Comparison of ENCODE assay signal across 1 cellular context in the genomic region with DNA sequence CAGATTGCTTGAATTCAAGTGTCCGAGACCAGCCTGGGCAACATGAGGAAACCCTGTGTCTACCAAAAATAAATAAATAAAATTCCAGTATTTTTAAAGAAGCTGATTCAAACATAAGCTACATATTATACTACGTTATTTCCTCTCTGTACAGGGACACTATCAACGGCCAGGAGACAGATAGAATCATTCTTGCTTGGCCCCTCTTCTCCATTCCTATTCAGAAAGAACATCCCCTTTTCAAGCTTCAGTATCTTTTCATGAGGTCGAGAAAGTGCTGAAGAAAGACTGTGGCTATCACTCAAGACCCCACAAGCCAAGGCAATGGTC.
TF ChIP-seq lines count a peak whose summit lies in the region.

No MANE protein-coding gene starts in this region.

TF ChIP-seq in SK-N-SH, 30 proteins besides CTCF, POLR2A, EP300 and RAD21 (continued from another document):
- TF ChIP-seq, protein P1, sequence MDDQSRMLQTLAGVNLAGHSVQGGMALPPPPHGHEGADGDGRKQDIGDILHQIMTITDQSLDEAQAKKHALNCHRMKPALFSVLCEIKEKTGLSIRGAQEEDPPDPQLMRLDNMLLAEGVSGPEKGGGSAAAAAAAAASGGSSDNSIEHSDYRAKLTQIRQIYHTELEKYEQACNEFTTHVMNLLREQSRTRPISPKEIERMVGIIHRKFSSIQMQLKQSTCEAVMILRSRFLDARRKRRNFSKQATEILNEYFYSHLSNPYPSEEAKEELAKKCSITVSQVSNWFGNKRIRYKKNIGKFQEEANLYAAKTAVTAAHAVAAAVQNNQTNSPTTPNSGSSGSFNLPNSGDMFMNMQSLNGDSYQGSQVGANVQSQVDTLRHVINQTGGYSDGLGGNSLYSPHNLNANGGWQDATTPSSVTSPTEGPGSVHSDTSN (IDR thresholded peaks at IDR 0.05) = no peak
- TF ChIP-seq, protein P2, sequence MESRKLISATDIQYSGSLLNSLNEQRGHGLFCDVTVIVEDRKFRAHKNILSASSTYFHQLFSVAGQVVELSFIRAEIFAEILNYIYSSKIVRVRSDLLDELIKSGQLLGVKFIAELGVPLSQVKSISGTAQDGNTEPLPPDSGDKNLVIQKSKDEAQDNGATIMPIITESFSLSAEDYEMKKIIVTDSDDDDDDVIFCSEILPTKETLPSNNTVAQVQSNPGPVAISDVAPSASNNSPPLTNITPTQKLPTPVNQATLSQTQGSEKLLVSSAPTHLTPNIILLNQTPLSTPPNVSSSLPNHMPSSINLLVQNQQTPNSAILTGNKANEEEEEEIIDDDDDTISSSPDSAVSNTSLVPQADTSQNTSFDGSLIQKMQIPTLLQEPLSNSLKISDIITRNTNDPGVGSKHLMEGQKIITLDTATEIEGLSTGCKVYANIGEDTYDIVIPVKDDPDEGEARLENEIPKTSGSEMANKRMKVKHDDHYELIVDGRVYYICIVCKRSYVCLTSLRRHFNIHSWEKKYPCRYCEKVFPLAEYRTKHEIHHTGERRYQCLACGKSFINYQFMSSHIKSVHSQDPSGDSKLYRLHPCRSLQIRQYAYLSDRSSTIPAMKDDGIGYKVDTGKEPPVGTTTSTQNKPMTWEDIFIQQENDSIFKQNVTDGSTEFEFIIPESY (IDR thresholded peaks at IDR 0.05; ENCODE audit: borderline replicate concordance, low read depth) = no peak
- TF ChIP-seq EZH2phosphoT487 (IDR thresholded peaks at IDR 0.05; ENCODE audit: borderline replicate concordance, low read depth) (no peak), GATA2 (CRISPR knock-in tag; IDR thresholded peaks at IDR 0.05) (no peak), JUND (IDR thresholded peaks at IDR 0.05) (no peak), RFX5 (IDR thresholded peaks at IDR 0.05; ENCODE audit: low read length) (no peak), NFIC (IDR thresholded peaks at IDR 0.05; ENCODE audit: borderline replicate concordance) (no peak), TCF12 (IDR thresholded peaks at IDR 0.05) (no peak), RCOR1 (IDR thresholded peaks at IDR 0.05; ENCODE audit: low read length) (no peak), FOSL2 (IDR thresholded peaks at IDR 0.05; ENCODE audit: borderline replicate concordance, low read depth) (no peak), POLR2AphosphoS5 (IDR thresholded peaks at IDR 0.05; ENCODE audit: low read depth, low read length) (no peak), ELF1 (IDR thresholded peaks at IDR 0.05) (no peak)
- TF ChIP-seq, protein P3, sequence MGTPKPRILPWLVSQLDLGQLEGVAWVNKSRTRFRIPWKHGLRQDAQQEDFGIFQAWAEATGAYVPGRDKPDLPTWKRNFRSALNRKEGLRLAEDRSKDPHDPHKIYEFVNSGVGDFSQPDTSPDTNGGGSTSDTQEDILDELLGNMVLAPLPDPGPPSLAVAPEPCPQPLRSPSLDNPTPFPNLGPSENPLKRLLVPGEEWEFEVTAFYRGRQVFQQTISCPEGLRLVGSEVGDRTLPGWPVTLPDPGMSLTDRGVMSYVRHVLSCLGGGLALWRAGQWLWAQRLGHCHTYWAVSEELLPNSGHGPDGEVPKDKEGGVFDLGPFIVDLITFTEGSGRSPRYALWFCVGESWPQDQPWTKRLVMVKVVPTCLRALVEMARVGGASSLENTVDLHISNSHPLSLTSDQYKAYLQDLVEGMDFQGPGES (IDR thresholded peaks at IDR 0.05; ENCODE audit: low read depth, low read length) = no peak
